10 cellular contexts compared by ENCODE assay signal in the genomic region with DNA sequence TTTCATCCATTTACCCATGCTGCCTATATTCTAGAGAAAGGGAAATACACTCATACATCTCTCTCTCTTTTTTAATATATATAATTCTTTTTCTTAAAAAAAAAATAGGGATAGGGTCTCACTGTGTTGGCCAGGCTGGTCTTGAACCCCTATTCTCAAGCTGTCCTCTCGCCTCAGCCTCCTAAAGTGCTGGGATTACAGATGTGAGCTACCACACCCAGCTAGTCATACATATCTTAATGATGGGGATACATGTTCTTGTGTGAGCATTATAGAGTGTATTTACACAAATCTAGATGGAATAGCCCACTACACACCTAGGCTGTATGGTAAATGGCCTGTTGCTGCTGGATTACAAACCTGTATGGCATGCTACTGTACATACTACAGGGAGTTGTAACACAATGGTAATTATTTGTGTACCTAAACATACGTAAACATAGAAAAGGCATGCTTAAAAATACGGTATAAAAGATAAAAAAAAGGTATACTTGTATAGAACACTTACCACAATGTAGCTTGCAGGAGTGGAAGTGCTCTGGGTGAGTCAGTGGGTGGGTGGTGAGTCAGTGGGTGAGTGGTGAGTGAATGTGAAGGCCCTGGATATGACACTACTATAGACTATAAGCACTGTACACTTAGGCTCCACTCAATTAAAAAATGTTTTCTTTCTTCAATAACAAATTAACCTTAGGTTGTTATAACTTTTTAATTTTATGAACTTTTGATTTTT.
A peak's percentile ranks its signal among the peaks of the same experiment; 100 is the strongest.
DNase-seq lines count a peak whose midpoint lies in the region; ATAC-seq, FAIRE-seq and TF ChIP-seq lines count a peak whose summit lies in the region.
"Had no signal": no experiment of that assay in that cellular context is flagged by ENCODE, and none has a peak within 500 bp of the region (broad histone marks: within the 10 kb centered on the region; RNA-seq: fewer than 3 reads in every experiment).

No MANE protein-coding gene starts in this region.

- no peak for TF ChIP-seq CTCF in endothelial cell of umbilical vein (IDR thresholded peaks at IDR 0.05; ENCODE audit: extremely low read depth in 1 of 2, insufficient read depth in 1 of 2, low read depth in 1 of 2, low read length in 2 of 2)
- no peak for TF ChIP-seq CTCF in gastroesophageal sphincter (IDR thresholded peaks at IDR 0.05)

- no peak for FAIRE-seq in endothelial cell of umbilical vein (lab: Jason Lieb, UNC)
- FAIRE-seq: islet of Langerhans had no signal

- H3K9me3 ChIP-seq in endothelial cell of umbilical vein (replicated peaks; ENCODE audit: control insufficient read depth, insufficient read depth, low read length) = no peaks in the 10 kb centered on the region
- no peaks in the 10 kb centered on the region for H3K9me3 ChIP-seq in gastroesophageal sphincter

- POLR2A ChIA-PET in activated CD4-positive, alpha-beta T cell treated with anti-CD3 and anti-CD28 coated beads for 36 hours (lab: Charles Lee) = no interaction called here
- POLR2A ChIA-PET in endothelial cell of umbilical vein (lab: Charles Lee) = no interaction called here

- CTCF ChIA-PET in activated CD4-positive, alpha-beta T cell treated with anti-CD3 and anti-CD28 coated beads for 36 hours (lab: Charles Lee) = interaction anchor here (0.6 to 1.1 kb wide), 3 partner anchors 25 to 436 kb away, joined by 3 to 7 read pairs (median 3); no protein-coding TSS in a partner anchor
- CTCF ChIA-PET in endothelial cell of umbilical vein (lab: Charles Lee) = interaction anchor here (0.9 to 1.6 kb wide), 4 partner anchors 14 to 437 kb away, joined by 3 to 5 read pairs (median 4); no protein-coding TSS in a partner anchor

- no peak overlapping the region for H2AFZ ChIP-seq in endothelial cell of umbilical vein (ENCODE audit: low read depth, low read length)

- DNase-seq in H4 (ENCODE audit: low spot score) = peak; percentile 7
- DNase-seq in activated CD4-positive, alpha-beta T cell treated with anti-CD3 and anti-CD28 coated beads for 36 hours = peak; percentile 76
- DNase-seq in endothelial cell of umbilical vein (ENCODE audit: low read depth, low spot score) = peak; percentile 58
- peak; percentile 27 to 79 for DNase-seq in stimulated activated CD4-positive, alpha-beta T cell treated with anti-CD3 and anti-CD28 coated beads, Interleukin-4, amount 100 ng/mL, for 4 hours
- no peak for DNase-seq in dedifferentiated amniotic fluid mesenchymal stem cell (ENCODE audit: extremely low spot score)
- DNase-seq: NCI-H446 treated with DMSO at 0.1 percent for 48 hours had no signal

- H3K27ac Mint-ChIP-seq in activated CD4-positive, alpha-beta T cell treated with anti-CD3 and anti-CD28 coated beads for 36 hours = no peak overlapping the region

- no peaks in the 10 kb centered on the region for H4K20me1 ChIP-seq in endothelial cell of umbilical vein (replicated peaks; ENCODE audit: control insufficient read depth, extremely low read depth, insufficient read depth, low read length)

- H3K4me1 Mint-ChIP-seq in activated CD4-positive, alpha-beta T cell treated with anti-CD3 and anti-CD28 coated beads for 36 hours = peaks cover 27% of the 10 kb centered on the region

- dilution Hi-C loops in endothelial cell of umbilical vein (cut with MboI; ENCODE audit: extremely low pct_ligation_motif_present, low sequenced_read_pairs) = no loop called here

- no peaks in the 10 kb centered on the region for H3K79me2 ChIP-seq in endothelial cell of umbilical vein (ENCODE audit: control insufficient read depth, insufficient read depth, low read length)

- H3K27me3 ChIP-seq in endothelial cell of umbilical vein (ENCODE audit: control insufficient read depth in 2 of 2, insufficient read depth in 2 of 2, low read length in 2 of 2) (no peaks in the 10 kb centered on the region), gastroesophageal sphincter (no peaks in the 10 kb centered on the region)

- H3K9me1 ChIP-seq in endothelial cell of umbilical vein (replicated peaks; ENCODE audit: control insufficient read depth, extremely low read depth, insufficient read depth, low read length) = no peaks in the 10 kb centered on the region

- intact Hi-C loops in activated CD4-positive, alpha-beta T cell treated with anti-CD3 and anti-CD28 coated beads for 36 hours (cut with DNase I, micrococcal nuclease) = loop anchor here in 1 of 2 experiments (5.0 kb wide), 1 partner anchor 438 kb away; no protein-coding TSS in a partner anchor
- intact Hi-C loops in endothelial cell of umbilical vein (cut with micrococcal nuclease) = no loop called here

- H3K9me3 Mint-ChIP-seq in activated CD4-positive, alpha-beta T cell treated with anti-CD3 and anti-CD28 coated beads for 36 hours (ENCODE audit: low read depth) = no peaks in the 10 kb centered on the region

- H3K27me3 Mint-ChIP-seq in activated CD4-positive, alpha-beta T cell treated with anti-CD3 and anti-CD28 coated beads for 36 hours = no peaks in the 10 kb centered on the region

- H3K36me3 ChIP-seq in endothelial cell of umbilical vein (ENCODE audit: control insufficient read depth in 2 of 2, extremely low read depth in 1 of 2, insufficient read depth in 2 of 2, low read length in 2 of 2) (no peaks in the 10 kb centered on the region), gastroesophageal sphincter (no peaks in the 10 kb centered on the region)

- H3K4me3 ChIP-seq in endothelial cell of umbilical vein (replicated peaks in 1 of 3; ENCODE audit: insufficient read depth in 1 of 3, low read depth in 1 of 3, low read length in 3 of 3) (no peak overlapping the region), gastroesophageal sphincter (no peak overlapping the region)

- BruUV-seq in endothelial cell of umbilical vein (replicated peaks; lab: Mats Ljungman, UMichigan) = no TSS peak

- 97% methylated on average over 3 of the region's 3 CpGs for WGBS in gastroesophageal sphincter (ENCODE audit: low coverage in 1 of 2), 2 donors

- no peak for TF ChIP-seq EP300 in gastroesophageal sphincter (IDR thresholded peaks at IDR 0.05)

- H3K27ac ChIP-seq in endothelial cell of umbilical vein (ENCODE audit: insufficient read depth, low read depth, low read length) (no peak overlapping the region), gastroesophageal sphincter (no peak overlapping the region)

- peak; percentile 99 for ATAC-seq in activated CD4-positive, alpha-beta T cell treated with anti-CD3 and anti-CD28 coated beads for 36 hours
- ATAC-seq in gastroesophageal sphincter (no peak), HG03139 (IDR thresholded peaks at IDR 0.05; ENCODE audit: unreplicated experiment) (no peak), GM19467 (IDR thresholded peaks at IDR 0.05; ENCODE audit: unreplicated experiment) (no peak)

- H3K4me2 ChIP-seq in endothelial cell of umbilical vein (ENCODE audit: insufficient read depth, low read length) = no peak overlapping the region

- H3K4me3 Mint-ChIP-seq in activated CD4-positive, alpha-beta T cell treated with anti-CD3 and anti-CD28 coated beads for 36 hours = no peak overlapping the region

- H3K9ac ChIP-seq in endothelial cell of umbilical vein (replicated peaks; ENCODE audit: extremely low read depth, insufficient read depth, low read length) = no peak overlapping the region

- no peaks in the 10 kb centered on the region for H3K36me3 Mint-ChIP-seq in activated CD4-positive, alpha-beta T cell treated with anti-CD3 and anti-CD28 coated beads for 36 hours (ENCODE audit: low read depth)

- H3K4me1 ChIP-seq in endothelial cell of umbilical vein (ENCODE audit: control insufficient read depth, extremely low read depth, insufficient read depth, low read length) (peaks cover 4% of the 10 kb centered on the region), gastroesophageal sphincter (no peaks in the 10 kb centered on the region)

- TF ChIP-seq POLR2A in endothelial cell of umbilical vein (IDR thresholded peaks at IDR 0.05; ENCODE audit: low read depth, low read length) (no peak), gastroesophageal sphincter (IDR thresholded peaks at IDR 0.05) (no peak)

TF ChIP-seq in endothelial cell of umbilical vein, 7 proteins besides CTCF, POLR2A, EP300 and RAD21:
- TF ChIP-seq, protein P1, sequence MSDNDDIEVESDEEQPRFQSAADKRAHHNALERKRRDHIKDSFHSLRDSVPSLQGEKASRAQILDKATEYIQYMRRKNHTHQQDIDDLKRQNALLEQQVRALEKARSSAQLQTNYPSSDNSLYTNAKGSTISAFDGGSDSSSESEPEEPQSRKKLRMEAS (IDR thresholded peaks at IDR 0.05; ENCODE audit: insufficient read depth, insufficient read length) = no peak
- no peak for TF ChIP-seq POLR2AphosphoS5 (IDR thresholded peaks at IDR 0.05; ENCODE audit: insufficient read depth, low read depth, low read length)
- TF ChIP-seq FOS (IDR thresholded peaks at IDR 0.05; ENCODE audit: borderline replicate concordance, insufficient read depth, low read length) = peak; percentile 97
- peak; percentile 55 for TF ChIP-seq JUN (IDR thresholded peaks at IDR 0.05; ENCODE audit: borderline replicate concordance, insufficient read depth, insufficient read length, low read depth)
